1 cellular context compared by ENCODE assay signal in the genomic region with DNA sequence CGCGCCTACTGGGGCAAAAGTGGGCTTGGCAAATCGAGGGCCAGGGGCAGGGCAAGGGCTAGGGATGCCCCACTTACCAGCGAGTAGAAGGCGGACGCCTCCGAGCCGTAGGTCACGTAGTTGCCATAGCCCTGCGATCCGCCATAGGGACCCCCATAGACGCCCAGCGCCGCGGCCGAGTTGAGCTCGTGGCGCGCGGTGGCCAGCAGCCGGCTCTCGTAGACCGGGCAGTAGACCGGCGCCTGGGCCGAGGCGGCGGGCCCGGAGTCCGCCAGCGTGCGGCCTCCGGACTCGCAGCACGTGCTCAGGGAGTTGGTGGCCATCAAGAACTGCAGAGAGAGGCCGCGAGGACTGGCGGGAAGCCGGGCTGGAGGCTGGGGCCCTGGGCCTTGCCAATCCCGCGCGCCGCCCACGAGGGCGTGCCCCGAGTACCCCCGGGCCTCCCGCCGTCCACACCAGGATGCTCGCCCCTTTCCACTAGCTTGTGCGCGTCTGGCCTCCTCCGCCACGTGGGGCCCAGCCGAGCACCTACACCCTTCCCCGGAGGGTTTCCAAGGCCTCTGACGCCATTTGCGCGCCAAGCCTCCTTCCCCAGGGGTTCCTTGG.
TF ChIP-seq lines count a peak whose summit lies in the region.

No MANE protein-coding gene starts in this region.

TF ChIP-seq in HCT116, 20 proteins besides CTCF, POLR2A, EP300 and RAD21 (continued from another document):
- TF ChIP-seq, protein P1, sequence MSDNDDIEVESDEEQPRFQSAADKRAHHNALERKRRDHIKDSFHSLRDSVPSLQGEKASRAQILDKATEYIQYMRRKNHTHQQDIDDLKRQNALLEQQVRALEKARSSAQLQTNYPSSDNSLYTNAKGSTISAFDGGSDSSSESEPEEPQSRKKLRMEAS (IDR thresholded peaks at IDR 0.05) = peak; percentile 77
- TF ChIP-seq EZH2 (IDR thresholded peaks at IDR 0.05) (no peak), CEBPB (IDR thresholded peaks at IDR 0.05; ENCODE audit: low read depth) (no peak), FOSL1 (IDR thresholded peaks at IDR 0.05; ENCODE audit: low read depth) (no peak), ZFX (IDR thresholded peaks at IDR 0.05) (peak; percentile 91)
- TF ChIP-seq, protein P2, sequence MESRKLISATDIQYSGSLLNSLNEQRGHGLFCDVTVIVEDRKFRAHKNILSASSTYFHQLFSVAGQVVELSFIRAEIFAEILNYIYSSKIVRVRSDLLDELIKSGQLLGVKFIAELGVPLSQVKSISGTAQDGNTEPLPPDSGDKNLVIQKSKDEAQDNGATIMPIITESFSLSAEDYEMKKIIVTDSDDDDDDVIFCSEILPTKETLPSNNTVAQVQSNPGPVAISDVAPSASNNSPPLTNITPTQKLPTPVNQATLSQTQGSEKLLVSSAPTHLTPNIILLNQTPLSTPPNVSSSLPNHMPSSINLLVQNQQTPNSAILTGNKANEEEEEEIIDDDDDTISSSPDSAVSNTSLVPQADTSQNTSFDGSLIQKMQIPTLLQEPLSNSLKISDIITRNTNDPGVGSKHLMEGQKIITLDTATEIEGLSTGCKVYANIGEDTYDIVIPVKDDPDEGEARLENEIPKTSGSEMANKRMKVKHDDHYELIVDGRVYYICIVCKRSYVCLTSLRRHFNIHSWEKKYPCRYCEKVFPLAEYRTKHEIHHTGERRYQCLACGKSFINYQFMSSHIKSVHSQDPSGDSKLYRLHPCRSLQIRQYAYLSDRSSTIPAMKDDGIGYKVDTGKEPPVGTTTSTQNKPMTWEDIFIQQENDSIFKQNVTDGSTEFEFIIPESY (IDR thresholded peaks at IDR 0.05; ENCODE audit: extremely low read depth, insufficient replicate concordance, low read length) = no peak
